ENCODE assay signal across 8 cellular contexts in genomic region chr5:52798952-52799351, GRCh38. TPM values are rescaled to one million over a fixed set of nuclear protein-coding genes. Genes with fewer than 3 reads are reported as not detected.
DNase-seq lines count a peak whose midpoint lies in the region; ATAC-seq and TF ChIP-seq lines count a peak whose summit lies in the region.

No MANE protein-coding gene starts in this region.

- H3K27me3 Mint-ChIP-seq in HFFc6 (ENCODE audit: insufficient read depth), result peaks cover 2% of the 10 kb centered on the region

- H3K9me3 ChIP-seq in WERI-Rb-1 (ENCODE audit: severe bottlenecking) (no peaks in the 10 kb centered on the region), iPS DF 6.9 (ENCODE audit: control insufficient read depth, insufficient read depth, low read length) (no peaks in the 10 kb centered on the region), spleen (no peaks in the 10 kb centered on the region)

- DNase-seq in HFFc6, result no peak
- no peak for DNase-seq in WERI-Rb-1
- no peak for DNase-seq in iPS DF 6.9 (ENCODE audit: low read depth, low spot score)
- no peak for DNase-seq in spleen
- DNase-seq in foreskin keratinocyte, result no peak

- no peaks in the 10 kb centered on the region for H3K27me3 ChIP-seq in WERI-Rb-1 (ENCODE audit: insufficient read depth, low read depth, severe bottlenecking)
- H3K27me3 ChIP-seq in iPS DF 6.9 (ENCODE audit: control insufficient read depth, insufficient read depth, low read length), result no peaks in the 10 kb centered on the region
- no peaks in the 10 kb centered on the region for H3K27me3 ChIP-seq in spleen (replicated peaks in 1 of 7)
- H3K27me3 ChIP-seq in foreskin keratinocyte, result no peaks in the 10 kb centered on the region

- H3K4me3 ChIP-seq in WERI-Rb-1 (ENCODE audit: low read depth, low read length) (peak overlapping the region; percentile 89), iPS DF 6.9 (ENCODE audit: low read length) (peak overlapping the region; percentile 49; the same call in 1 of the 2 replicates), spleen (peak overlapping the region; percentile 53 to 77 (median 65))

- no peak for ATAC-seq in HG03159 (IDR thresholded peaks at IDR 0.05; ENCODE audit: unreplicated experiment)
- ATAC-seq in HG02885 (IDR thresholded peaks at IDR 0.05; ENCODE audit: poor library complexity, unreplicated experiment), result no peak
- no peak for ATAC-seq in foreskin keratinocyte
- ATAC-seq in HG02938 (IDR thresholded peaks at IDR 0.05; ENCODE audit: unreplicated experiment), result no peak

- H3K27ac Mint-ChIP-seq in HFFc6, result peak overlapping the region; percentile 98

- no peaks in the 10 kb centered on the region for H3K9me3 Mint-ChIP-seq in HFFc6

- no CpG with 5 or more reads among the region's 4 CpGs for WGBS in iPS DF 6.9 (ENCODE audit: insufficient coverage, insufficient read length)
- 4 to 11% (median 8%) methylated on average over 4 of the region's 4 CpGs for WGBS in spleen, 5 donors

- intact Hi-C loops in spleen (cut with DNase I; ENCODE audit: low total_unique reads), result no loop called here

- no peaks in the 10 kb centered on the region for H3K4me1 ChIP-seq in iPS DF 6.9 (ENCODE audit: control insufficient read depth, insufficient read depth, low read length)
- H3K4me1 ChIP-seq in spleen, result peaks cover 8 to 94% (median 63%) of the 10 kb centered on the region in 6 donors
- peaks cover 10% of the 10 kb centered on the region for H3K4me1 ChIP-seq in foreskin keratinocyte

- H3K4me1 Mint-ChIP-seq in HFFc6 (ENCODE audit: low read depth), result peaks cover 57% of the 10 kb centered on the region

- H3K4me3 Mint-ChIP-seq in HFFc6, result peak overlapping the region; percentile 99

- TF ChIP-seq CTCF in HFFc6 (IDR thresholded peaks at IDR 0.05), result no peak
- TF ChIP-seq CTCF in WERI-Rb-1 (IDR thresholded peaks at IDR 0.05; ENCODE audit: low read depth, low read length), result no peak
- TF ChIP-seq CTCF in spleen (IDR thresholded peaks at IDR 0.05 in 8 of 11, conservative IDR thresholded peaks at IDR 0.05 in 3 of 11), result no peak
- TF ChIP-seq CTCF in foreskin keratinocyte (conservative IDR thresholded peaks at IDR 0.05), result no peak

- no peak for TF ChIP-seq POLR2A in spleen (IDR thresholded peaks at IDR 0.05)

- H3K27ac ChIP-seq in WERI-Rb-1 (no peak overlapping the region), iPS DF 6.9 (ENCODE audit: low read length) (no peak overlapping the region), spleen (peak overlapping the region; percentile 86 to 95 (median 94)), foreskin keratinocyte (no peak overlapping the region)

- H3K36me3 ChIP-seq in WERI-Rb-1 (peaks cover 26% of the 10 kb centered on the region), iPS DF 6.9 (ENCODE audit: control insufficient read depth, insufficient read depth, low read length) (no peaks in the 10 kb centered on the region), spleen (peaks cover 0 to 18% (median 0%) of the 10 kb centered on the region in 6 donors)

- H3K36me3 Mint-ChIP-seq in HFFc6 (ENCODE audit: low read depth), result peaks cover 34% of the 10 kb centered on the region

RNA-seq across cellular contexts. Expression of gene ITGA1, which starts 11.2 kb away (rescaled TPM):
- 100 to 1,000 TPM in 1 of 6 experiments, 10 to 100 TPM in 5; 46.9 to 101 (median 83.9) TPM for total RNA-seq in HFFc6 (2021; fragmentation: NEBNext Ultra II Directional; extraction: Animal tissue kit (Norgen Biotek cat#: 25700))
- total RNA-seq in spleen (100 to 1,000 TPM; 197 to 505 (median 301) TPM), foreskin keratinocyte (2.5 and 7.6 TPM in 2 replicates)
- polyA plus RNA-seq in spleen (10 to 100 TPM in 1 of 3 donors, 1 to 10 TPM in 2; 8.3 to 17.0 (median 9.0) TPM), foreskin keratinocyte (0.36 and 0.84 TPM in 2 replicates)

RNA-seq across cellular contexts. Expression of gene PELO, which starts 11.2 kb away (rescaled TPM):
- 10 to 100 TPM; 52.6 to 77.2 (median 72.8) TPM for total RNA-seq in HFFc6 (2021; fragmentation: NEBNext Ultra II Directional; extraction: Animal tissue kit (Norgen Biotek cat#: 25700))
- total RNA-seq in spleen, result 100 to 1,000 TPM in 3 of 7 donors, 10 to 100 TPM in 4; 41.0 to 169 (median 92.9) TPM
- 10 to 100 TPM; 10.4 to 24.2 (median 17.7) TPM for polyA plus RNA-seq in spleen
- 16.2 and 17.1 TPM in 2 replicates for total RNA-seq in foreskin keratinocyte
- polyA plus RNA-seq in foreskin keratinocyte, result 21.4 and 22.3 TPM in 2 replicates

Comparison
In these comparisons a context has a peak if more than half of its experiments do, and no peak if none do; other contexts are left out.
1. H3K27ac ChIP-seq: peak in spleen (8 of 8); none in WERI-Rb-1 (single experiment), iPS DF 6.9 (single experiment) and foreskin keratinocyte (single experiment).
2. Peak in every context shown above with its lines, with median percentiles within 50 percentile points of each other: H3K4me3 ChIP-seq.